9 cellular contexts compared by ENCODE assay signal in genomic region chr16:15642557-15643452, GRCh38. TPM values are rescaled to one million over a fixed set of nuclear protein-coding genes. Genes with fewer than 3 reads are reported as not detected.
DNase-seq lines count a peak whose midpoint lies in the region; ATAC-seq, FAIRE-seq and TF ChIP-seq lines count a peak whose summit lies in the region.
"Had no signal": no experiment of that assay in that cellular context is flagged by ENCODE, and none has a peak within 500 bp of the region (broad histone marks: within the 10 kb centered on the region; RNA-seq: fewer than 3 reads in every experiment).

A gene with protein sequence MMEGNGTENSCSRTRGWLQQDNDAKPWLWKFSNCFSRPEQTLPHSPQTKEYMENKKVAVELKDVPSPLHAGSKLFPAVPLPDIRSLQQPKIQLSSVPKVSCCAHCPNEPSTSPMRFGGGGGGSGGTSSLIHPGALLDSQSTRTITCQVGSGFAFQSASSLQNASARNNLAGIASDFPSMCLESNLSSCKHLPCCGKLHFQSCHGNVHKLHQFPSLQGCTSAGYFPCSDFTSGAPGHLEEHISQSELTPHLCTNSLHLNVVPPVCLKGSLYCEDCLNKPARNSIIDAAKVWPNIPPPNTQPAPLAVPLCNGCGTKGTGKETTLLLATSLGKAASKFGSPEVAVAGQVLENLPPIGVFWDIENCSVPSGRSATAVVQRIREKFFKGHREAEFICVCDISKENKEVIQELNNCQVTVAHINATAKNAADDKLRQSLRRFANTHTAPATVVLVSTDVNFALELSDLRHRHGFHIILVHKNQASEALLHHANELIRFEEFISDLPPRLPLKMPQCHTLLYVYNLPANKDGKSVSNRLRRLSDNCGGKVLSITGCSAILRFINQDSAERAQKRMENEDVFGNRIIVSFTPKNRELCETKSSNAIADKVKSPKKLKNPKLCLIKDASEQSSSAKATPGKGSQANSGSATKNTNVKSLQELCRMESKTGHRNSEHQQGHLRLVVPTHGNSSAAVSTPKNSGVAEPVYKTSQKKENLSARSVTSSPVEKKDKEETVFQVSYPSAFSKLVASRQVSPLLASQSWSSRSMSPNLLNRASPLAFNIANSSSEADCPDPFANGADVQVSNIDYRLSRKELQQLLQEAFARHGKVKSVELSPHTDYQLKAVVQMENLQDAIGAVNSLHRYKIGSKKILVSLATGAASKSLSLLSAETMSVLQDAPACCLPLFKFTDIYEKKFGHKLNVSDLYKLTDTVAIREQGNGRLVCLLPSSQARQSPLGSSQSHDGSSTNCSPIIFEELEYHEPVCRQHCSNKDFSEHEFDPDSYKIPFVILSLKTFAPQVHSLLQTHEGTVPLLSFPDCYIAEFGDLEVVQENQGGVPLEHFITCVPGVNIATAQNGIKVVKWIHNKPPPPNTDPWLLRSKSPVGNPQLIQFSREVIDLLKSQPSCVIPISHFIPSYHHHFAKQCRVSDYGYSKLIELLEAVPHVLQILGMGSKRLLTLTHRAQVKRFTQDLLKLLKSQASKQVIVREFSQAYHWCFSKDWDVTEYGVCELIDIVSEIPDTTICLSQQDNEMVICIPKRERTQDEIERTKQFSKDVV (N-terminal part only) (minus strand): TSS chr16:15643154. CDS start chr16:15639233, 3,921 bp downstream.

- intact Hi-C loops in kidney (cut with DNase I) = no loop called here

- no peak for FAIRE-seq in kidney (lab: Jason Lieb, UNC)
- FAIRE-seq: colon had no signal

- peak; percentile 62 for ATAC-seq in GM19043 (IDR thresholded peaks at IDR 0.05; ENCODE audit: low read depth, unreplicated experiment)
- peak; percentile 48 for ATAC-seq in HG03378 (IDR thresholded peaks at IDR 0.05; ENCODE audit: unreplicated experiment)

- peak; percentile 96 for DNase-seq in AG20443 (ENCODE audit: low spot score)
- DNase-seq in NCI-H460 (ENCODE audit: extremely low read depth, low read depth) = peak; percentile 96
- DNase-seq in activated CD4-positive, CD25-positive, alpha-beta regulatory T cell treated with anti-CD3 and anti-CD28 coated beads, Interleukin-2, amount 50 U/mL, for 72 hours = peak; percentile 100
- DNase-seq in cerebellar cortex (ENCODE audit: low spot score) = peak; percentile 94
- peak; percentile 100 for DNase-seq in kidney
- peak; percentile 100 for DNase-seq in stimulated activated CD4-positive, alpha-beta T cell treated with anti-CD3 and anti-CD28 coated beads, Interleukin-15, amount 100 ng/mL, for 1 hour (ENCODE audit: low read depth in 1 of 2, low spot score in 1 of 2)

- H3K27ac ChIP-seq in kidney (ENCODE audit: low read depth in 2 of 2, low read length in 2 of 2) = peak within 1 kb of the TSS; percentile 98 to 100

- peak within 1 kb of the TSS; percentile 99 to 100 for H3K9ac ChIP-seq in kidney (ENCODE audit: low read length in 2 of 2)

- peak within 1 kb of the TSS; percentile 94 to 97 for H3K4me3 ChIP-seq in kidney (ENCODE audit: low read length in 2 of 2)

- peaks cover 10 to 13% of the 10 kb centered on the region in 2 donors for H3K4me1 ChIP-seq in kidney (ENCODE audit: control insufficient read depth in 1 of 2, insufficient read depth in 1 of 2, low read depth in 1 of 2, low read length in 2 of 2)

- H3K36me3 ChIP-seq in kidney (ENCODE audit: control insufficient read depth in 1 of 2, insufficient read depth in 2 of 2, low read length in 2 of 2) = peaks cover 5 to 13% of the 10 kb centered on the region in 2 donors

- H3K9me3 ChIP-seq in kidney (ENCODE audit: control insufficient read depth in 1 of 2, low read length in 2 of 2) = no peaks in the 10 kb centered on the region

- no peak for TF ChIP-seq CTCF in kidney (IDR thresholded peaks at IDR 0.05; ENCODE audit: borderline replicate concordance, extremely low read depth, insufficient read depth)

RNA-seq across cellular contexts. Expression of the gene that starts here (rescaled TPM):
- total RNA-seq in NCI-H460 (2014; rRNA removed; shearing (Covaris generic)) = 22.2 and 22.7 TPM in 2 replicates
- polyA plus RNA-seq in NCI-H460 (2014; cell fraction: nucleus; rRNA removed) = 9.0 and 12.6 TPM in 2 replicates
- total RNA-seq in kidney = 80.7 TPM
- 17.5 TPM for polyA plus RNA-seq in kidney (ENCODE audit: insufficient read depth, low read depth, low replicate concordance)

Comparison
In these comparisons a context has a peak if more than half of its experiments do, and no peak if none do; other contexts are left out.
1. Peak in every context shown above with its lines: DNase-seq, ATAC-seq, H3K4me3 ChIP-seq and H3K27ac ChIP-seq.